23 cellular contexts compared by ENCODE assay signal in genomic region chr11:47002366-47002765, GRCh38.
A peak's percentile ranks its signal among the peaks of the same experiment; 100 is the strongest.
DNase-seq lines count a peak whose midpoint lies in the region; ATAC-seq and TF ChIP-seq lines count a peak whose summit lies in the region.
"Had no signal": no experiment of that assay in that cellular context is flagged by ENCODE, and none has a peak within 500 bp of the region (broad histone marks: within the 10 kb centered on the region; RNA-seq: fewer than 3 reads in every experiment).

No MANE protein-coding gene starts in this region.

- no peak overlapping the region for H3K4me3 ChIP-seq in HL-60 (replicated peaks; ENCODE audit: insufficient read depth, low read length)
- H3K4me3 ChIP-seq in SK-N-MC = no peak overlapping the region
- H3K4me3 ChIP-seq: esophagus muscularis mucosa, SJCRH30, stomach had no signal

- ATAC-seq in Right ventricle myocardium inferior (no peak), HG03439 (IDR thresholded peaks at IDR 0.05; ENCODE audit: unreplicated experiment) (no peak)
- ATAC-seq: effector memory CD8-positive, alpha-beta T cell; Panc1 had no signal

- DNase-seq in DMS53 (lab: John Stamatoyannopoulos, UW) (peak; percentile 10), DMS53 treated with DMSO at 0.1 percent for 48 hours (lab: John Stamatoyannopoulos, UW; ENCODE audit: unreplicated experiment) (no peak), HL-60 (ENCODE audit: low read depth in 1 of 2, low spot score in 1 of 2) (peak in 1 of 2 experiments; percentile 9), SK-N-MC (ENCODE audit: low read depth, low spot score) (no peak), Right ventricle myocardium inferior (ENCODE audit: missing footprints) (no peak), activated T-cell treated with anti-CD3 and anti-CD28 coated beads for 4 hours (no peak)
- DNase-seq: activated CD4-positive, alpha-beta T cell treated with anti-CD3 and anti-CD28 coated beads, Interleukin-2, amount 50 U/mL, for 1 hour; activated naive CD8-positive, alpha-beta T cell treated with anti-CD3 and anti-CD28 coated beads, Interleukin-2, amount 10 ng/mL, durations not matched to agents 7 days and 5 days; DND-41; effector memory CD8-positive, alpha-beta T cell; kidney; NCI-H2171; NCI-H524; SJCRH30; stimulated activated CD4-positive, alpha-beta T cell treated with anti-CD3 and anti-CD28 coated beads, Interleukin-4, amount 100 ng/mL, for 4 hours; stomach; T-helper 2 cell had no signal

- no peaks in the 10 kb centered on the region for H3K27me3 ChIP-seq in HL-60 (ENCODE audit: insufficient read depth, poor library complexity, severe bottlenecking)
- H3K27me3 ChIP-seq: esophagus muscularis mucosa, SJCRH30, stomach had no signal

- H3K36me3 Mint-ChIP-seq in nephron (ENCODE audit: low read depth) = peaks cover 21% of the 10 kb centered on the region

- intact Hi-C loops in Right ventricle myocardium inferior (cut with DNase I) = no loop called here

- peak overlapping the region in 2 of 3 experiments; percentile 58 to 72 for H3K27ac Mint-ChIP-seq in nephron
- H3K27ac Mint-ChIP-seq: activated naive CD8-positive, alpha-beta T cell treated with anti-CD3 and anti-CD28 coated beads, Interleukin-2, amount 10 ng/mL, durations not matched to agents 7 days and 5 days had no signal

- H3K4me1 Mint-ChIP-seq in nephron = peaks cover 34% of the 10 kb centered on the region

- no peaks in the 10 kb centered on the region for H3K27me3 Mint-ChIP-seq in nephron (ENCODE audit: low read depth)
- H3K27me3 Mint-ChIP-seq: activated naive CD8-positive, alpha-beta T cell treated with anti-CD3 and anti-CD28 coated beads, Interleukin-2, amount 10 ng/mL, durations not matched to agents 7 days and 5 days; effector memory CD8-positive, alpha-beta T cell had no signal

- TF ChIP-seq CTCF in HL-60 (IDR thresholded peaks at IDR 0.05; ENCODE audit: insufficient read depth, low read length) = no peak
- no peak for TF ChIP-seq CTCF in nephron (IDR thresholded peaks at IDR 0.05; ENCODE audit: unreplicated experiment in 3 of 3)

- no peak overlapping the region for H3K9ac ChIP-seq in SK-N-MC (ENCODE audit: insufficient read length)

- H3K9me3 Mint-ChIP-seq in nephron = peaks cover 3% of the 10 kb centered on the region
- H3K9me3 Mint-ChIP-seq: effector memory CD8-positive, alpha-beta T cell had no signal

- H3K27ac ChIP-seq in HL-60 (replicated peaks) = peak overlapping the region; percentile 39
- peak overlapping the region; percentile 70 for H3K27ac ChIP-seq in SK-N-MC
- H3K27ac ChIP-seq: 22Rv1, SJCRH30, VCaP had no signal

- no peak overlapping the region for H3K4me3 Mint-ChIP-seq in nephron
- H3K4me3 Mint-ChIP-seq: activated naive CD8-positive, alpha-beta T cell treated with anti-CD3 and anti-CD28 coated beads, Interleukin-2, amount 10 ng/mL, durations not matched to agents 7 days and 5 days; effector memory CD8-positive, alpha-beta T cell had no signal

- no peaks in the 10 kb centered on the region for H3K36me3 ChIP-seq in SK-N-MC (ENCODE audit: insufficient read depth, low read length)

- no peaks in the 10 kb centered on the region; the same call in 1 of the 2 replicates for H3K9me3 ChIP-seq in SK-N-MC (ENCODE audit: low read depth, low read length)
- H3K9me3 ChIP-seq: esophagus muscularis mucosa, SJCRH30, stomach had no signal
